ENCODE assay signal across 8 cellular contexts in genomic region chr17:16584273-16584995, GRCh38. TPM values are rescaled to one million over a fixed set of nuclear protein-coding genes. Genes with fewer than 3 reads are reported as not detected.
DNase-seq lines count a peak whose midpoint lies in the region; ATAC-seq, FAIRE-seq and TF ChIP-seq lines count a peak whose summit lies in the region.

No MANE protein-coding gene starts in this region.

- TF ChIP-seq EP300 in tibial nerve (IDR thresholded peaks at IDR 0.05), result peak in 1 of 2 donors; percentile 74

- H3K4me1 ChIP-seq in tibial nerve, result peaks cover 0 to 30% (median 2%) of the 10 kb centered on the region in 4 donors

- FAIRE-seq in GM12891 (lab: Jason Lieb, UNC), result peak; percentile 89

- DNase-seq in GM12891 (ENCODE audit: insufficient read length, low spot score) (peak; percentile 66), NCI-H1417 (lab: John Stamatoyannopoulos, UW) (peak; percentile 67 to 85 (median 81)), T-helper 2 cell (peak; percentile 80 to 90 (median 88)), anterior cingulate cortex (lab: John Stamatoyannopoulos, UW) (peak; percentile 30 to 95 (median 86)), left ventricle myocardium superior (peak; percentile 96), posterior cingulate gyrus (peak; percentile 88 to 99 (median 95)), tibial nerve (ENCODE audit: low spot score in 2 of 2) (peak; percentile 84 to 90)

- TF ChIP-seq CTCF in tibial nerve (IDR thresholded peaks at IDR 0.05), result peak; percentile 79 to 95 (median 87)

- WGBS in tibial nerve, 2 donors, result 14 to 16% methylated on average over 39 of the region's 39 CpGs

- peak overlapping the region; percentile 7 to 49 (median 32) for H3K4me3 ChIP-seq in tibial nerve

- TF ChIP-seq POLR2A in GM12891 (IDR thresholded peaks at IDR 0.05; ENCODE audit: low read depth, low read length) (no peak), tibial nerve (IDR thresholded peaks at IDR 0.05) (peak in 1 of 2 donors; percentile 25)

- H3K27me3 ChIP-seq in tibial nerve, result no peaks in the 10 kb centered on the region

- no peaks in the 10 kb centered on the region for H3K9me3 ChIP-seq in tibial nerve

- H3K36me3 ChIP-seq in tibial nerve, result no peaks in the 10 kb centered on the region

- intact Hi-C loops in left ventricle myocardium superior (cut with micrococcal nuclease) (no loop called here), posterior cingulate gyrus (cut with DNase I) (loop anchor here (5.0 kb wide), 1 partner anchor 68 kb away; the partner anchor contains the start of gene ZNF624)

- ATAC-seq in left ventricle myocardium superior (peak; percentile 93), HG02840 (IDR thresholded peaks at IDR 0.05; ENCODE audit: low FRiP score, unreplicated experiment) (no peak)

- peak overlapping the region in 3 of 4 donors; percentile 13 to 60 (median 19) for H3K27ac ChIP-seq in tibial nerve

TF ChIP-seq in GM12891, 5 proteins besides CTCF, POLR2A, EP300 and RAD21:
- TF ChIP-seq TAF1 (IDR thresholded peaks at IDR 0.05; ENCODE audit: low read depth, low read length) (no peak), SPI1 (IDR thresholded peaks at IDR 0.05; ENCODE audit: low read depth, low read length) (no peak), POU2F2 (IDR thresholded peaks at IDR 0.05; ENCODE audit: low read depth, low read length) (no peak), PAX5 (IDR thresholded peaks at IDR 0.05; ENCODE audit: insufficient read depth, low read length, severe bottlenecking) (no peak), POLR2AphosphoS5 (IDR thresholded peaks at IDR 0.05; ENCODE audit: low read depth, low read length) (no peak)

RNA-seq across cellular contexts. Expression of gene ZNF287, which starts 15.4 kb away (rescaled TPM):
- polyA plus RNA-seq in GM12891 (2012; ENCODE audit: low read depth, missing spikeins), result 5.0 TPM
- 6.3 TPM for total RNA-seq in left ventricle myocardium superior
- total RNA-seq in tibial nerve, result 10 to 100 TPM in 2 of 4 donors, 1 to 10 TPM in 2; 4.8 to 11.0 (median 8.8) TPM
